ENCODE assay signal across 8 cellular contexts in the genomic region with DNA sequence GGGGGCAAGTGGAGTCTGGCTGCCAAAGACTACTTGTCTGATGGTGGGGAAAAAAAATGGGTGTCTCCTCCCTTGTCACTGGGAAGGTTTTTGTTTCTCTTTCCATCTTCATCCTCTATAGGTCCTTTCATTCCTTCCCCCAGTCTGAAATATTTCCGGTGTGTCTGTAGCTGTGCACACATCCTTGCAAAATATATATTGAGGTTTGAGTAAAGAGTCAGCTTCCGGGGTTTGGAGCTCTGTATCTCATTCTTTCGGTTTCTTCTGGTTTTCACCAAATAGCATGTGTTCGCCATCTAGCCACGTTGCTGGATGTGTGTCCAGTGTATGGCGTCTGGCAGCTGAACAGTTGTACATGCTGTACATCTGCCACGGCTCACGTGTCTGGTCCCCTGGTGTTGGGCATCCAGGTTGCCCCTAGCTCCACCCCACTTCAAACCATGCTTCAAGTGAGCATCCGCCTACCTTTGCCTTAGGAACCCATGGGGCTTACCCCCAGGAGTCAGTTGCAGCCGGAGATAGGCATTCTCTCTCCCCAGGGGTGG.
DNase-seq lines count a peak whose midpoint lies in the region; ATAC-seq and TF ChIP-seq lines count a peak whose summit lies in the region.

No MANE protein-coding gene starts in this region.

- no peaks in the 10 kb centered on the region for H3K27me3 Mint-ChIP-seq in CD4-positive, CD25-positive, alpha-beta regulatory T cell
- no peaks in the 10 kb centered on the region for H3K27me3 Mint-ChIP-seq in activated CD4-positive, alpha-beta memory T cell treated with anti-CD3 and anti-CD28 coated beads, Interleukin-2, amount 10 ng/mL, durations not matched to agents 7 days and 5 days

- no peak for TF ChIP-seq CTCF in foreskin keratinocyte (conservative IDR thresholded peaks at IDR 0.05)
- TF ChIP-seq CTCF in testis (IDR thresholded peaks at IDR 0.05) = no peak

- intact Hi-C loops in left colon (cut with DNase I, micrococcal nuclease) (no loop called here), testis (cut with DNase I; ENCODE audit: low total_unique reads) (no loop called here)

- ATAC-seq in CD4-positive, CD25-positive, alpha-beta regulatory T cell (ENCODE audit: low read depth in 2 of 2) = peak; percentile 93 to 94
- ATAC-seq in GM19467 (IDR thresholded peaks at IDR 0.05; ENCODE audit: unreplicated experiment) = peak; percentile 41
- peak; percentile 35 for ATAC-seq in HG03575 (IDR thresholded peaks at IDR 0.05; ENCODE audit: extremely low read depth, insufficient number of reproducible peaks, low FRiP score, unreplicated experiment)
- ATAC-seq in left colon = peak; percentile 19
- no peak for ATAC-seq in foreskin keratinocyte

- H3K4me3 Mint-ChIP-seq in CD4-positive, CD25-positive, alpha-beta regulatory T cell = peak overlapping the region; percentile 72 to 89 (median 86)
- peak overlapping the region; percentile 66 for H3K4me3 Mint-ChIP-seq in activated CD4-positive, alpha-beta memory T cell treated with anti-CD3 and anti-CD28 coated beads, Interleukin-2, amount 10 ng/mL, durations not matched to agents 7 days and 5 days

- H3K9me3 Mint-ChIP-seq in CD4-positive, CD25-positive, alpha-beta regulatory T cell = no peaks in the 10 kb centered on the region
- no peaks in the 10 kb centered on the region for H3K9me3 Mint-ChIP-seq in activated CD4-positive, alpha-beta memory T cell treated with anti-CD3 and anti-CD28 coated beads, Interleukin-2, amount 10 ng/mL, durations not matched to agents 7 days and 5 days

- H3K36me3 ChIP-seq in CD4-positive, CD25-positive, alpha-beta regulatory T cell (ENCODE audit: control insufficient read depth, insufficient read depth, low read length) = no peaks in the 10 kb centered on the region
- no peaks in the 10 kb centered on the region for H3K36me3 ChIP-seq in testis (ENCODE audit: low read depth, missing control alignments)

- CTCF ChIA-PET in activated CD4-positive, alpha-beta memory T cell treated with anti-CD3 and anti-CD28 coated beads, Interleukin-2, amount 10 ng/mL, durations not matched to agents 7 days and 5 days (lab: Charles Lee) = interaction anchor here (0.6 to 1.8 kb wide), 5 partner anchors 10 to 186 kb away, joined by 3 to 10 read pairs (median 4); a partner anchor contains a TSS

- TF ChIP-seq POLR2A in testis (IDR thresholded peaks at IDR 0.05) = no peak

- peak; percentile 4 to 91 (median 75) for DNase-seq in CD4-positive, CD25-positive, alpha-beta regulatory T cell
- peak; percentile 64 for DNase-seq in activated CD4-positive, alpha-beta memory T cell treated with anti-CD3 and anti-CD28 coated beads, Interleukin-2, amount 10 ng/mL, durations not matched to agents 7 days and 5 days
- DNase-seq in left colon (no peak), D341Med (ENCODE audit: low spot score) (no peak), foreskin keratinocyte (no peak), testis (no peak)

- peaks cover 12 to 53% (median 34%) of the 10 kb centered on the region in 4 donors for H3K4me1 Mint-ChIP-seq in CD4-positive, CD25-positive, alpha-beta regulatory T cell
- H3K4me1 Mint-ChIP-seq in activated CD4-positive, alpha-beta memory T cell treated with anti-CD3 and anti-CD28 coated beads, Interleukin-2, amount 10 ng/mL, durations not matched to agents 7 days and 5 days = peaks cover 35% of the 10 kb centered on the region

- H3K36me3 Mint-ChIP-seq in CD4-positive, CD25-positive, alpha-beta regulatory T cell = peaks cover 3% of the 10 kb centered on the region
- no peaks in the 10 kb centered on the region for H3K36me3 Mint-ChIP-seq in activated CD4-positive, alpha-beta memory T cell treated with anti-CD3 and anti-CD28 coated beads, Interleukin-2, amount 10 ng/mL, durations not matched to agents 7 days and 5 days (ENCODE audit: low read depth)

- peak overlapping the region; percentile 96 to 98 (median 98) for H3K27ac Mint-ChIP-seq in CD4-positive, CD25-positive, alpha-beta regulatory T cell
- peak overlapping the region; percentile 95 for H3K27ac Mint-ChIP-seq in activated CD4-positive, alpha-beta memory T cell treated with anti-CD3 and anti-CD28 coated beads, Interleukin-2, amount 10 ng/mL, durations not matched to agents 7 days and 5 days

- WGBS in testis, 2 donors = 85 to 94% methylated on average over 9 to 10 of the region's 10 CpGs

- peak overlapping the region; percentile 79 for H3K27ac ChIP-seq in CD4-positive, CD25-positive, alpha-beta regulatory T cell (ENCODE audit: insufficient read depth, low read length, poor library complexity, severe bottlenecking)
- no peak overlapping the region for H3K27ac ChIP-seq in foreskin keratinocyte
- no peak overlapping the region for H3K27ac ChIP-seq in testis

- H3K4me3 ChIP-seq in CD4-positive, CD25-positive, alpha-beta regulatory T cell (ENCODE audit: low read depth, low read length) = peak overlapping the region; percentile 77
- no peak overlapping the region for H3K4me3 ChIP-seq in testis

- H3K27me3 ChIP-seq in CD4-positive, CD25-positive, alpha-beta regulatory T cell (ENCODE audit: control insufficient read depth, insufficient read depth, low read length) = no peaks in the 10 kb centered on the region
- H3K27me3 ChIP-seq in foreskin keratinocyte (no peaks in the 10 kb centered on the region), testis (no peaks in the 10 kb centered on the region)

- H3K9me3 ChIP-seq in CD4-positive, CD25-positive, alpha-beta regulatory T cell (ENCODE audit: control insufficient read depth in 2 of 2, low read length in 2 of 2) = no peaks in the 10 kb centered on the region
- H3K9me3 ChIP-seq in testis = no peaks in the 10 kb centered on the region

- POLR2A ChIA-PET in activated CD4-positive, alpha-beta memory T cell treated with anti-CD3 and anti-CD28 coated beads, Interleukin-2, amount 10 ng/mL, durations not matched to agents 7 days and 5 days (lab: Charles Lee) = interaction anchor here (0.6 to 1.6 kb wide), 10 partner anchors 11 to 286 kb away, joined by 3 to 10 read pairs (median 4); a partner anchor contains a TSS

- H3K4me1 ChIP-seq in CD4-positive, CD25-positive, alpha-beta regulatory T cell (ENCODE audit: control insufficient read depth, insufficient read depth, low read length, poor library complexity, severe bottlenecking) = peaks cover 43% of the 10 kb centered on the region
- H3K4me1 ChIP-seq in foreskin keratinocyte (no peaks in the 10 kb centered on the region), testis (no peaks in the 10 kb centered on the region)

Comparison
In these comparisons a context has a peak if more than half of its experiments do, and no peak if none do; other contexts are left out.
1. DNase-seq: peak in CD4-positive, CD25-positive, alpha-beta regulatory T cell (3 of 3) and activated CD4-positive, alpha-beta memory T cell treated with anti-CD3 and anti-CD28 coated beads, Interleukin-2, amount 10 ng/mL, durations not matched to agents 7 days and 5 days (single experiment); none in left colon (0 of 2), D341Med (single experiment), foreskin keratinocyte (0 of 2) and testis (single experiment).